Comparison of ENCODE assay signal across 18 cellular contexts in the genomic region with DNA sequence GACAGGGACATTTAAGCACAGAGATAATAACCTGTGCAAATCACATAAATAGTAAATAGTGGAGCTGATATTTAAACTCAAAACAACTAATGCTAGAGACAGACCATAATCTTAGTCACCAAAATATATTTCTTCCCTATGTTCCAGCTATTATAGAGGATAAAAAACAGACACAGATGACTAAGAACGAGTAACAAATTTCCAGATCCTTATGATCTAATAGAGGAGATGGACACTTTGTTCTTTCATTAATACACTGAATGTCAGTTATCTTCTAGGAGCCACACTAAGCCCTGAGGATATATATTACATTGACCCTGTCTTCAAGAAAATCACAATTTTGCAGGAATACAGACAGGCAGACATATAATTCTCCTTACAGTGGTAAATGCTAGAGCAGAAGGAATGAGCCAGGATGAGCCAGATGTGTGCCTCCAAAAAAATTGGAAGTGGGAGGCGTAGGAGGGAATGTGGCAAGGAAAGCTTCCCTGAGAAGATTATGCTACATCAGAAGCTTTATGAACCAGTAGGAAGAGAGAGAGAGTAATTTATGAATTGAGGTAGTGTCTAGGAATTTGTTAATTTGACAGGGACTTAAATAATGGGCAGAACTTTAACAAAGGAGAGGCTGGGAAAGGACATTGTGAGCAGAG.
DNase-seq lines count a peak whose midpoint lies in the region; ATAC-seq and TF ChIP-seq lines count a peak whose summit lies in the region.
"Had no signal": no experiment of that assay in that cellular context is flagged by ENCODE, and none has a peak within 500 bp of the region (broad histone marks: within the 10 kb centered on the region; RNA-seq: fewer than 3 reads in every experiment).

No MANE protein-coding gene starts in this region.

- H3K79me2 ChIP-seq in PC-3 (ENCODE audit: low read length): no peaks in the 10 kb centered on the region

- H3K27ac ChIP-seq in PC-3 (ENCODE audit: low read length): no peak overlapping the region
- H3K27ac ChIP-seq in foreskin keratinocyte: no peak overlapping the region
- H3K27ac ChIP-seq in heart right ventricle: no peak overlapping the region
- H3K27ac ChIP-seq: BLaER1 treated with 17β-estradiol and CSF1 and Interleukin-3, amounts not matched to agents 10 nM and 100 nM; GM23248; HL-60 had no signal

- no peak for TF ChIP-seq CTCF in PC-3 (conservative IDR thresholded peaks at IDR 0.05; ENCODE audit: low read depth, low read length)
- no peak for TF ChIP-seq CTCF in foreskin keratinocyte (conservative IDR thresholded peaks at IDR 0.05)
- no peak for TF ChIP-seq CTCF in heart right ventricle (IDR thresholded peaks at IDR 0.05)

- H3K4me3 ChIP-seq in PC-3 (ENCODE audit: low read length): no peak overlapping the region
- no peak overlapping the region for H3K4me3 ChIP-seq in skeletal muscle cell (ENCODE audit: low read depth, low read length)
- H3K4me3 ChIP-seq in heart right ventricle: no peak overlapping the region
- H3K4me3 ChIP-seq: BLaER1 treated with 17β-estradiol and CSF1 and Interleukin-3, amounts not matched to agents 10 nM and 100 nM; GM12878; GM23248 had no signal

- H3K4me2 ChIP-seq in PC-3 (ENCODE audit: low read length): no peak overlapping the region
- H3K4me2 ChIP-seq: BLaER1 treated with 17β-estradiol and CSF1 and Interleukin-3, amounts not matched to agents 10 nM and 100 nM had no signal

- H3K36me3 ChIP-seq in PC-3 (ENCODE audit: low read depth, low read length) (no peaks in the 10 kb centered on the region), heart right ventricle (no peaks in the 10 kb centered on the region)
- H3K36me3 ChIP-seq: BLaER1 treated with 17β-estradiol and CSF1 and Interleukin-3, amounts not matched to agents 10 nM and 100 nM had no signal

- H3F3A ChIP-seq in PC-3 (ENCODE audit: low read length, unreplicated experiment): no peaks in the 10 kb centered on the region

- no peaks in the 10 kb centered on the region for H4K20me1 ChIP-seq in PC-3 (ENCODE audit: low read length)
- H4K20me1 ChIP-seq: BLaER1 treated with 17β-estradiol and CSF1 and Interleukin-3, amounts not matched to agents 10 nM and 100 nM had no signal

- H3K4me1 ChIP-seq in PC-3 (ENCODE audit: insufficient read depth, low read length): peaks cover 21% of the 10 kb centered on the region
- peaks cover 8% of the 10 kb centered on the region for H3K4me1 ChIP-seq in foreskin keratinocyte
- no peaks in the 10 kb centered on the region for H3K4me1 ChIP-seq in heart right ventricle
- H3K4me1 ChIP-seq: BLaER1 treated with 17β-estradiol and CSF1 and Interleukin-3, amounts not matched to agents 10 nM and 100 nM had no signal

- H3K27me3 ChIP-seq in PC-3 (ENCODE audit: low read length) (no peaks in the 10 kb centered on the region), foreskin keratinocyte (no peaks in the 10 kb centered on the region), heart right ventricle (no peaks in the 10 kb centered on the region)
- H3K27me3 ChIP-seq: BLaER1 treated with 17β-estradiol and CSF1 and Interleukin-3, amounts not matched to agents 10 nM and 100 nM had no signal

- peak; percentile 27 for DNase-seq in PC-3
- DNase-seq in foreskin keratinocyte: no peak
- DNase-seq in skeletal muscle cell (ENCODE audit: low read depth): peak; percentile 19
- no peak for DNase-seq in activated effector memory CD4-positive, alpha-beta T cell treated with Interleukin-2 at 50 U/mL for 16 hours
- no peak for DNase-seq in heart right ventricle
- DNase-seq: AML-193; Calu3; CD4-positive, alpha-beta T cell; DMS 273 treated with DMSO at 0.1 percent for 48 hours; DMS79; GM23248 had no signal

- no TSS peak for BruUV-seq in PC-3 (replicated peaks; lab: Mats Ljungman, UMichigan)

- 76 to 79% methylated on average over 2 of the region's 2 CpGs for WGBS in heart right ventricle, 2 donors

- ATAC-seq in PC-3: no peak
- peak; percentile 61 for ATAC-seq in SK-N-SH treated with all-trans-retinoic acid at 6 μM for 48 hours
- peak; percentile 56 for ATAC-seq in foreskin keratinocyte
- no peak for ATAC-seq in heart right ventricle
- ATAC-seq in HG02981 (IDR thresholded peaks at IDR 0.05; ENCODE audit: unreplicated experiment): no peak
- ATAC-seq in GM18867 (IDR thresholded peaks at IDR 0.05; ENCODE audit: unreplicated experiment): no peak
- ATAC-seq: GM12878, HCT116 had no signal

- intact Hi-C loops in PC-3 (cut with micrococcal nuclease): no loop called here
- intact Hi-C loops in heart right ventricle (cut with DNase I): no loop called here

- H2AFZ ChIP-seq in PC-3 (ENCODE audit: low read length): no peak overlapping the region
- H2AFZ ChIP-seq: GM23248 had no signal

- CTCF ChIA-PET in PC-3 (lab: Charles Lee): no interaction called here

- H3K9ac ChIP-seq in PC-3 (ENCODE audit: low read length): no peak overlapping the region
- H3K9ac ChIP-seq: BLaER1 treated with 17β-estradiol and CSF1 and Interleukin-3, amounts not matched to agents 10 nM and 100 nM; GM23248 had no signal

- POLR2A ChIA-PET in PC-3 (lab: Charles Lee; ENCODE audit: unreplicated experiment): no interaction called here

- H3K9me2 ChIP-seq in PC-3 (replicated peaks; ENCODE audit: low read length): no peaks in the 10 kb centered on the region

- H3K9me3 ChIP-seq in PC-3 (ENCODE audit: low read length): no peaks in the 10 kb centered on the region
- no peaks in the 10 kb centered on the region for H3K9me3 ChIP-seq in heart right ventricle
- H3K9me3 ChIP-seq: BLaER1 treated with 17β-estradiol and CSF1 and Interleukin-3, amounts not matched to agents 10 nM and 100 nM had no signal

TF ChIP-seq in SK-N-SH treated with all-trans-retinoic acid at 6 μM for 48 hours, 23 proteins besides CTCF, POLR2A, EP300 and RAD21:
- TF ChIP-seq, protein P1, sequence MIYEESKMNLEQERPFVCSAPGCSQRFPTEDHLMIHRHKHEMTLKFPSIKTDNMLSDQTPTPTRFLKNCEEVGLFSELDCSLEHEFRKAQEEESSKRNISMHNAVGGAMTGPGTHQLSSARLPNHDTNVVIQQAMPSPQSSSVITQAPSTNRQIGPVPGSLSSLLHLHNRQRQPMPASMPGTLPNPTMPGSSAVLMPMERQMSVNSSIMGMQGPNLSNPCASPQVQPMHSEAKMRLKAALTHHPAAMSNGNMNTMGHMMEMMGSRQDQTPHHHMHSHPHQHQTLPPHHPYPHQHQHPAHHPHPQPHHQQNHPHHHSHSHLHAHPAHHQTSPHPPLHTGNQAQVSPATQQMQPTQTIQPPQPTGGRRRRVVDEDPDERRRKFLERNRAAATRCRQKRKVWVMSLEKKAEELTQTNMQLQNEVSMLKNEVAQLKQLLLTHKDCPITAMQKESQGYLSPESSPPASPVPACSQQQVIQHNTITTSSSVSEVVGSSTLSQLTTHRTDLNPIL (CRISPR knock-in tag; IDR thresholded peaks at IDR 0.05; ENCODE audit: low read depth): no peak
- TF ChIP-seq ESRRG (CRISPR knock-in tag; IDR thresholded peaks at IDR 0.05) (no peak), ZC3H10 (CRISPR knock-in tag; IDR thresholded peaks at IDR 0.05) (no peak), TCF4 (CRISPR knock-in tag; IDR thresholded peaks at IDR 0.05; ENCODE audit: borderline replicate concordance) (no peak), TOX (CRISPR knock-in tag; IDR thresholded peaks at IDR 0.05; ENCODE audit: borderline replicate concordance) (no peak)

Comparison
In these comparisons a context has a peak if more than half of its experiments do, and no peak if none do; other contexts are left out.
1. ATAC-seq: peak in SK-N-SH treated with all-trans-retinoic acid at 6 μM for 48 hours (single experiment) and foreskin keratinocyte (single experiment); none in PC-3 (single experiment), heart right ventricle (0 of 8), HG02981 (single experiment) and GM18867 (single experiment).
2. DNase-seq: peak in PC-3 (single experiment) and skeletal muscle cell (single experiment); none in foreskin keratinocyte (0 of 2), activated effector memory CD4-positive, alpha-beta T cell treated with Interleukin-2 at 50 U/mL for 16 hours (single experiment) and heart right ventricle (0 of 2).